In genomic region chr4:139606600-139607301, GRCh38 we compare ENCODE assay signal across 8 cellular contexts. TPM values are rescaled to one million over a fixed set of nuclear protein-coding genes. Genes with fewer than 3 reads are reported as not detected.
A peak's percentile ranks its signal among the peaks of the same experiment; 100 is the strongest.
DNase-seq lines count a peak whose midpoint lies in the region; ATAC-seq lines count a peak whose summit lies in the region.

No MANE protein-coding gene starts in this region.

- peak; percentile 63 for DNase-seq in HS-27A (ENCODE audit: low read depth)
- DNase-seq in activated naive CD8-positive, alpha-beta T cell treated with anti-CD3 and anti-CD28 coated beads, Interleukin-2, amount 10 ng/mL, durations not matched to agents 7 days and 5 days = no peak
- DNase-seq in kidney glomerular epithelial cell (lab: John Stamatoyannopoulos, UW) = peak; percentile 20
- DNase-seq in NCI-H1105 (lab: John Stamatoyannopoulos, UW) = no peak
- DNase-seq in NCI-H446 (lab: John Stamatoyannopoulos, UW) = no peak

- POLR2A ChIA-PET in activated naive CD8-positive, alpha-beta T cell treated with anti-CD3 and anti-CD28 coated beads, Interleukin-2, amount 10 ng/mL, durations not matched to agents 7 days and 5 days (lab: Charles Lee) = no interaction called here

- H3K4me3 Mint-ChIP-seq in activated naive CD8-positive, alpha-beta T cell treated with anti-CD3 and anti-CD28 coated beads, Interleukin-2, amount 10 ng/mL, durations not matched to agents 7 days and 5 days = peak overlapping the region; percentile 56

- H3K36me3 ChIP-seq in ACC112 (ENCODE audit: insufficient read depth, low read length) = no peaks in the 10 kb centered on the region

- peak overlapping the region; percentile 51; the same call in 1 of the 2 replicates for H3K27ac ChIP-seq in ACC112 (ENCODE audit: low read depth, low read length)

- H3K4me3 ChIP-seq in ACC112 (ENCODE audit: low read depth, low read length) = peak overlapping the region; percentile 34

- peaks cover 39% of the 10 kb centered on the region for H3K4me1 ChIP-seq in ACC112 (ENCODE audit: control insufficient read depth, insufficient read depth, low read length, unreplicated experiment)

- H3K79me2 ChIP-seq in ACC112 (ENCODE audit: control insufficient read depth, insufficient read depth, low read length, unreplicated experiment) = no peaks in the 10 kb centered on the region

- H2AFZ ChIP-seq in ACC112 (ENCODE audit: low read length, unreplicated experiment) = peak overlapping the region; percentile 16

- peak overlapping the region; percentile 57 for H3K27ac Mint-ChIP-seq in activated naive CD8-positive, alpha-beta T cell treated with anti-CD3 and anti-CD28 coated beads, Interleukin-2, amount 10 ng/mL, durations not matched to agents 7 days and 5 days

- peaks cover 12% of the 10 kb centered on the region for H3K4me1 Mint-ChIP-seq in activated naive CD8-positive, alpha-beta T cell treated with anti-CD3 and anti-CD28 coated beads, Interleukin-2, amount 10 ng/mL, durations not matched to agents 7 days and 5 days

- H3K9me3 Mint-ChIP-seq in activated naive CD8-positive, alpha-beta T cell treated with anti-CD3 and anti-CD28 coated beads, Interleukin-2, amount 10 ng/mL, durations not matched to agents 7 days and 5 days = peaks cover 2% of the 10 kb centered on the region

- peak; percentile 50 for ATAC-seq in activated naive CD8-positive, alpha-beta T cell treated with anti-CD3 and anti-CD28 coated beads, Interleukin-2, amount 10 ng/mL, durations not matched to agents 7 days and 5 days (ENCODE audit: low read depth)
- no peak for ATAC-seq in HG03175 (IDR thresholded peaks at IDR 0.05; ENCODE audit: unreplicated experiment)
- no peak for ATAC-seq in HG02623 (IDR thresholded peaks at IDR 0.05; ENCODE audit: unreplicated experiment)

- peaks cover 19% of the 10 kb centered on the region for H3K27me3 Mint-ChIP-seq in activated naive CD8-positive, alpha-beta T cell treated with anti-CD3 and anti-CD28 coated beads, Interleukin-2, amount 10 ng/mL, durations not matched to agents 7 days and 5 days

- H3K27me3 ChIP-seq in ACC112 (ENCODE audit: insufficient read depth, low read length) = peaks cover 7% of the 10 kb centered on the region

- peaks cover 4% of the 10 kb centered on the region for H3K36me3 Mint-ChIP-seq in activated naive CD8-positive, alpha-beta T cell treated with anti-CD3 and anti-CD28 coated beads, Interleukin-2, amount 10 ng/mL, durations not matched to agents 7 days and 5 days

RNA-seq across cellular contexts. Expression of gene SETD7, which starts 50.7 kb away (rescaled TPM):
- 10 to 100 TPM in 1 of 2 experiments, 1 to 10 TPM in 1; 9.4 to 10.1 TPM for total RNA-seq in activated naive CD8-positive, alpha-beta T cell treated with anti-CD3 and anti-CD28 coated beads, Interleukin-2, amount 10 ng/mL, durations not matched to agents 7 days and 5 days

RNA-seq across cellular contexts. Expression of gene MGST2, which starts 58.9 kb away (rescaled TPM):
- total RNA-seq in activated naive CD8-positive, alpha-beta T cell treated with anti-CD3 and anti-CD28 coated beads, Interleukin-2, amount 10 ng/mL, durations not matched to agents 7 days and 5 days = 10 to 100 TPM; 10.8 to 11.0 TPM

Comparison
In these comparisons a context has a peak if more than half of its experiments do, and no peak if none do; other contexts are left out.
1. DNase-seq: peak in HS-27A (single experiment) and kidney glomerular epithelial cell (single experiment); none in activated naive CD8-positive, alpha-beta T cell treated with anti-CD3 and anti-CD28 coated beads, Interleukin-2, amount 10 ng/mL, durations not matched to agents 7 days and 5 days (single experiment), NCI-H1105 (single experiment) and NCI-H446 (0 of 2).